Comparison of ENCODE assay signal across 13 cellular contexts in genomic region chr1:116560704-116561490, GRCh38. TPM values are rescaled to one million over a fixed set of nuclear protein-coding genes. Genes with fewer than 3 reads are reported as not detected.
A peak's percentile ranks its signal among the peaks of the same experiment; 100 is the strongest.
DNase-seq lines count a peak whose midpoint lies in the region; ATAC-seq and TF ChIP-seq lines count a peak whose summit lies in the region.
"Had no signal": no experiment of that assay in that cellular context is flagged by ENCODE, and none has a peak within 500 bp of the region (broad histone marks: within the 10 kb centered on the region; RNA-seq: fewer than 3 reads in every experiment).

No MANE protein-coding gene starts in this region.

- no peak overlapping the region for H3K4me3 Mint-ChIP-seq in T-helper 1 cell treated with Interleukin-12 subunit alpha and Interleukin-12 subunit beta and Interleukin-4 antibody, amounts not matched to agents 30 μg/mL and 1 μg/mL, for 36 hours
- H3K4me3 Mint-ChIP-seq in immature natural killer cell (peak overlapping the region in 1 of 5 donors; percentile 4), Calu3 (ENCODE audit: low read depth, unreplicated experiment) (no peak overlapping the region)

- no peaks in the 10 kb centered on the region for H4K20me1 ChIP-seq in OCI-LY3 (ENCODE audit: insufficient read depth, low read length)

- peak overlapping the region; percentile 24; the same call in 1 of the 2 replicates for H3K4me3 ChIP-seq in OCI-LY3 (ENCODE audit: low read length)
- H3K4me3 ChIP-seq in uterus, result no peak overlapping the region
- H3K4me3 ChIP-seq: body of pancreas, thoracic aorta had no signal

- H3K79me2 ChIP-seq in OCI-LY3 (ENCODE audit: low read length), result 0 out of 2 replicates have a peak, but pooled peaks cover 3% of the 10 kb centered on the region

- peaks cover 84% of the 10 kb centered on the region for H3K4me1 ChIP-seq in OCI-LY3 (ENCODE audit: low read length)
- H3K4me1 ChIP-seq in uterus, result no peaks in the 10 kb centered on the region

- peaks cover 69% of the 10 kb centered on the region for H3K4me1 Mint-ChIP-seq in T-helper 1 cell treated with Interleukin-12 subunit alpha and Interleukin-12 subunit beta and Interleukin-4 antibody, amounts not matched to agents 30 μg/mL and 1 μg/mL, for 36 hours (ENCODE audit: low read depth)
- H3K4me1 Mint-ChIP-seq in immature natural killer cell (peaks cover 78 to 98% of the 10 kb centered on the region in 2 donors), Calu3 (ENCODE audit: low read depth, unreplicated experiment) (peaks cover 17% of the 10 kb centered on the region)

- no peak for DNase-seq in T-helper 1 cell
- no peak for DNase-seq in immature natural killer cell
- DNase-seq in uterus, result no peak
- DNase-seq in MV-4-11 (lab: John Stamatoyannopoulos, UW), result no peak
- DNase-seq in Calu3, result no peak
- DNase-seq: activated CD4-positive, CD25-positive, alpha-beta regulatory T cell; body of pancreas; NCI-H2171 had no signal

- no peaks in the 10 kb centered on the region for H3K27me3 Mint-ChIP-seq in T-helper 1 cell treated with Interleukin-12 subunit alpha and Interleukin-12 subunit beta and Interleukin-4 antibody, amounts not matched to agents 30 μg/mL and 1 μg/mL, for 36 hours (ENCODE audit: low read depth)
- H3K27me3 Mint-ChIP-seq in immature natural killer cell (ENCODE audit: low read depth in 3 of 3) (peaks cover 0 to 3% (median 0%) of the 10 kb centered on the region in 3 donors), Calu3 (ENCODE audit: unreplicated experiment) (no peaks in the 10 kb centered on the region)

- TF ChIP-seq POLR2A in uterus (IDR thresholded peaks at IDR 0.05), result no peak

- peak; percentile 28 for ATAC-seq in GM21528 (IDR thresholded peaks at IDR 0.05; ENCODE audit: low FRiP score, unreplicated experiment)
- ATAC-seq: body of pancreas had no signal

- H3K27ac ChIP-seq in OCI-LY3 (ENCODE audit: low read length) (peak overlapping the region; percentile 97), uterus (no peak overlapping the region)
- H3K27ac ChIP-seq: 22Rv1, body of pancreas, thoracic aorta had no signal

- peak overlapping the region; percentile 56 for H3K4me2 ChIP-seq in OCI-LY3 (ENCODE audit: low read length)

- H2AFZ ChIP-seq in OCI-LY3 (ENCODE audit: low read depth, low read length), result no peak overlapping the region

- no peak for TF ChIP-seq CTCF in OCI-LY3 (IDR thresholded peaks at IDR 0.05; ENCODE audit: low read depth, low read length)
- TF ChIP-seq CTCF in uterus (IDR thresholded peaks at IDR 0.05), result no peak
- TF ChIP-seq CTCF in Calu3 (IDR thresholded peaks at IDR 0.05; ENCODE audit: unreplicated experiment), result no peak

- no peaks in the 10 kb centered on the region for H3K9me3 ChIP-seq in OCI-LY3 (ENCODE audit: insufficient read depth, low read length)
- H3K9me3 ChIP-seq in uterus, result no peaks in the 10 kb centered on the region
- H3K9me3 ChIP-seq: body of pancreas, thoracic aorta had no signal

- CTCF ChIA-PET in Calu3 (lab: Charles Lee), result no interaction called here

- H3K9ac ChIP-seq in OCI-LY3 (ENCODE audit: low read length), result peak overlapping the region; percentile 82

- BruUV-seq in Calu3 (replicated peaks; lab: Mats Ljungman, UMichigan), result no TSS peak

- peaks cover 19% of the 10 kb centered on the region for H3K9me3 Mint-ChIP-seq in T-helper 1 cell treated with Interleukin-12 subunit alpha and Interleukin-12 subunit beta and Interleukin-4 antibody, amounts not matched to agents 30 μg/mL and 1 μg/mL, for 36 hours
- H3K9me3 Mint-ChIP-seq in immature natural killer cell, result peaks cover 0 to 6% (median 0%) of the 10 kb centered on the region in 6 donors
- peaks cover 3% of the 10 kb centered on the region for H3K9me3 Mint-ChIP-seq in Calu3 (ENCODE audit: low read depth, unreplicated experiment)

- H3K36me3 ChIP-seq in OCI-LY3 (replicated peaks; ENCODE audit: low read depth, low read length) (peaks cover 20% of the 10 kb centered on the region), uterus (no peaks in the 10 kb centered on the region)
- H3K36me3 ChIP-seq: thoracic aorta had no signal

- intact Hi-C loops in uterus (cut with DNase I; ENCODE audit: low total_unique reads), result no loop called here
- intact Hi-C loops in Calu3 (cut with micrococcal nuclease; ENCODE audit: unreplicated experiment), result no loop called here

- H3K27me3 ChIP-seq in OCI-LY3 (ENCODE audit: low read depth, low read length), result no peaks in the 10 kb centered on the region
- H3K27me3 ChIP-seq in uterus, result no peaks in the 10 kb centered on the region
- H3K27me3 ChIP-seq: body of pancreas had no signal

- H3K27ac Mint-ChIP-seq in T-helper 1 cell treated with Interleukin-12 subunit alpha and Interleukin-12 subunit beta and Interleukin-4 antibody, amounts not matched to agents 30 μg/mL and 1 μg/mL, for 36 hours, result peak overlapping the region; percentile 56
- H3K27ac Mint-ChIP-seq in immature natural killer cell (peak overlapping the region; percentile 41 to 78 (median 49)), Calu3 (ENCODE audit: unreplicated experiment) (no peak overlapping the region)

- peaks cover 46% of the 10 kb centered on the region for H3K36me3 Mint-ChIP-seq in T-helper 1 cell treated with Interleukin-12 subunit alpha and Interleukin-12 subunit beta and Interleukin-4 antibody, amounts not matched to agents 30 μg/mL and 1 μg/mL, for 36 hours (ENCODE audit: low read depth)
- H3K36me3 Mint-ChIP-seq in immature natural killer cell (peaks cover 9 to 25% (median 19%) of the 10 kb centered on the region in 3 donors), Calu3 (ENCODE audit: insufficient read depth, unreplicated experiment) (peaks cover 5% of the 10 kb centered on the region)

RNA-seq across cellular contexts. Expression of gene CD58, which starts 9.9 kb away (rescaled TPM):
- 100 to 1,000 TPM in 1 of 3 donors, 10 to 100 TPM in 2; 68.6 to 112 (median 69.9) TPM for polyA plus RNA-seq in immature natural killer cell
- total RNA-seq in uterus (10 to 100 TPM; 22.3 to 79.7 (median 24.4) TPM), Calu3 (2022) (18.9 and 22.9 TPM in 2 replicates)
